In genomic region chrX:146854281-146854680, GRCh38 we compare ENCODE assay signal across 22 cellular contexts. TPM values are rescaled to one million over a fixed set of nuclear protein-coding genes. Genes with fewer than 3 reads are reported as not detected.
DNase-seq lines count a peak whose midpoint lies in the region; ATAC-seq lines count a peak whose summit lies in the region.
"Had no signal": no experiment of that assay in that cellular context is flagged by ENCODE, and none has a peak within 500 bp of the region (broad histone marks: within the 10 kb centered on the region; RNA-seq: fewer than 3 reads in every experiment).

No MANE protein-coding gene starts in this region.

- no peak overlapping the region for H3K27ac Mint-ChIP-seq in CD4-positive, alpha-beta memory T cell
- H3K27ac Mint-ChIP-seq: CD4-positive, CD25-positive, alpha-beta regulatory T cell; HFFc6; IgD-negative memory B cell had no signal

- intact Hi-C loops in left cardiac atrium (cut with DNase I): no loop called here
- intact Hi-C loops in CD4-positive, alpha-beta memory T cell (cut with micrococcal nuclease): no loop called here

- peak overlapping the region; percentile 27 for H3K27ac ChIP-seq in caudate nucleus (ENCODE audit: low read depth, low read length)
- H3K27ac ChIP-seq in CD4-positive, alpha-beta memory T cell (ENCODE audit: low read depth, low read length): no peak overlapping the region

- POLR2A ChIA-PET in CD4-positive, alpha-beta memory T cell (lab: Charles Lee; ENCODE audit: partially characterized antibody): no interaction called here

- H3K4me3 Mint-ChIP-seq in CD4-positive, alpha-beta memory T cell: no peak overlapping the region
- H3K4me3 Mint-ChIP-seq: CD4-positive, CD25-positive, alpha-beta regulatory T cell; HFFc6; IgD-negative memory B cell had no signal

- DNase-seq in caudate nucleus (lab: John Stamatoyannopoulos, UW): peak in 8 of 61 donors; percentile 0 to 2 (median 0)
- DNase-seq in hippocampal formation (lab: John Stamatoyannopoulos, UW): peak; percentile 22 to 23
- DNase-seq in midbrain (lab: John Stamatoyannopoulos, UW): peak; percentile 6
- peak; percentile 35 for DNase-seq in superior temporal gyrus (ENCODE audit: extremely low spot score)
- no peak for DNase-seq in left cardiac atrium
- DNase-seq in CD4-positive, alpha-beta memory T cell: no peak
- DNase-seq in middle frontal gyrus (ENCODE audit: extremely low spot score, low spot score): no peak
- DNase-seq: BE2C; Caco-2; CD4-positive, CD25-positive, alpha-beta regulatory T cell; DMS153; DMS79; GDM1; GOT3; H7; HFFc6 had no signal

- H3K27me3 Mint-ChIP-seq in CD4-positive, alpha-beta memory T cell: no peaks in the 10 kb centered on the region
- H3K27me3 Mint-ChIP-seq: CD4-positive, CD25-positive, alpha-beta regulatory T cell; IgD-negative memory B cell had no signal

- H3K4me1 Mint-ChIP-seq in CD4-positive, alpha-beta memory T cell: no peaks in the 10 kb centered on the region
- H3K4me1 Mint-ChIP-seq: CD4-positive, CD25-positive, alpha-beta regulatory T cell; IgD-negative memory B cell had no signal

- CTCF ChIA-PET in CD4-positive, alpha-beta memory T cell (lab: Charles Lee; ENCODE audit: partially characterized antibody): no interaction called here

- H3K9me3 ChIP-seq in CD4-positive, alpha-beta memory T cell (ENCODE audit: control insufficient read depth in 1 of 2, low read length in 2 of 2): no peaks in the 10 kb centered on the region
- H3K9me3 ChIP-seq: BE2C, Caco-2 had no signal

- H3K36me3 Mint-ChIP-seq in CD4-positive, alpha-beta memory T cell: no peaks in the 10 kb centered on the region
- H3K36me3 Mint-ChIP-seq: CD4-positive, CD25-positive, alpha-beta regulatory T cell; IgD-negative memory B cell had no signal

- peaks cover 0 to 7% (median 2%) of the 10 kb centered on the region in 8 donors for H3K9me3 Mint-ChIP-seq in CD4-positive, alpha-beta memory T cell

- no peak overlapping the region for H3K4me3 ChIP-seq in CD4-positive, alpha-beta memory T cell (ENCODE audit: low read length in 2 of 2)

- no peaks in the 10 kb centered on the region for H3K36me3 ChIP-seq in CD4-positive, alpha-beta memory T cell (ENCODE audit: insufficient read depth, low read length)
- H3K36me3 ChIP-seq: BE2C had no signal

- no peaks in the 10 kb centered on the region for H3K27me3 ChIP-seq in CD4-positive, alpha-beta memory T cell (ENCODE audit: insufficient read depth, low read length)
- H3K27me3 ChIP-seq: BE2C had no signal

- no peaks in the 10 kb centered on the region for H3K4me1 ChIP-seq in CD4-positive, alpha-beta memory T cell (ENCODE audit: insufficient read depth, low read length)
- H3K4me1 ChIP-seq: BE2C, Caco-2 had no signal

- ATAC-seq in HG03460 (IDR thresholded peaks at IDR 0.05; ENCODE audit: unreplicated experiment) (no peak), left cardiac atrium (no peak)
- ATAC-seq: HCT116, HepG2 had no signal

RNA-seq across cellular contexts. Expression of gene CXorf51A, which starts 39.7 kb away (rescaled TPM):
- total RNA-seq in left cardiac atrium: not detected
- not detected for total RNA-seq in CD4-positive, alpha-beta memory T cell
- not detected for polyA plus RNA-seq in CD4-positive, alpha-beta memory T cell
- total RNA-seq: A172; Caco-2; CD4-positive, CD25-positive, alpha-beta regulatory T cell; Daoy; H7; HepG2; HFFc6 had no signal
- polyA plus RNA-seq: CD4-positive, CD25-positive, alpha-beta regulatory T cell; HepG2; IgD-negative memory B cell had no signal

RNA-seq across cellular contexts. Expression of gene CXorf51B, which starts 44.7 kb away (rescaled TPM):
- total RNA-seq in left cardiac atrium: not detected
- not detected for total RNA-seq in CD4-positive, alpha-beta memory T cell
- not detected for polyA plus RNA-seq in CD4-positive, alpha-beta memory T cell
- total RNA-seq: A172; Caco-2; CD4-positive, CD25-positive, alpha-beta regulatory T cell; Daoy; H7; HepG2; HFFc6 had no signal
- polyA plus RNA-seq: CD4-positive, CD25-positive, alpha-beta regulatory T cell; HepG2; IgD-negative memory B cell had no signal

Comparison
In these comparisons a context has a peak if more than half of its experiments do, and no peak if none do; other contexts are left out.
1. DNase-seq: peak in hippocampal formation (2 of 2), midbrain (single experiment) and superior temporal gyrus (single experiment); none in left cardiac atrium (single experiment), CD4-positive, alpha-beta memory T cell (0 of 5) and middle frontal gyrus (single experiment).